In the genomic region with DNA sequence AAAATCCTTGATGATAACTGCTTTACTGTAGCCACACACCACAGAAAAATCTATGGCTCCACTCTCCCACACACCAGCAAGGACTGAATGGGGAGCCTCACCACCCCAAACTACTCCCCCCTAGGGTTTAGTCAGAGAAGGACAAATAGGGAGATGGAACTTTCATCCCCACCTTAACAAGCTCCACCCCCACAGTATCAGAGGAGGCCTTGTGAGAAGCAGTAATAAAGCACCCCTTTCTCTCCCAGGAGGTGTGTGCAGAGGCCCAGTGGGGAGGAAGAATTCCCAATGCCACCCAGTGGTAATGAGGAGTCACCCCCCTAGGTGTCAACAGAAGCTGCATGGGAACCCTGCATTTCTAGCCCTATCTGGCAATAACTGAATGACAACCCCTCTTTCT, we compare ENCODE assay signal across 17 cellular contexts.
DNase-seq lines count a peak whose midpoint lies in the region; ATAC-seq and TF ChIP-seq lines count a peak whose summit lies in the region.
"Had no signal": no experiment of that assay in that cellular context is flagged by ENCODE, and none has a peak within 500 bp of the region (broad histone marks: within the 10 kb centered on the region; RNA-seq: fewer than 3 reads in every experiment).

No MANE protein-coding gene starts in this region.

- DNase-seq in H7 (peak; percentile 20), thoracic aorta (ENCODE audit: low spot score) (no peak), left colon (no peak), globus pallidus (ENCODE audit: low spot score) (no peak)
- DNase-seq: ACHN; BE2C; C1 segment of cervical spinal cord; CD4-positive, CD25-positive, alpha-beta regulatory T cell; CD8-positive, alpha-beta memory T cell; COR-L47; DMS 273 treated with DMSO at 0.1 percent for 48 hours; GM23248; H9; KG1 had no signal

- H3K9me3 ChIP-seq in HEK293 (ENCODE audit: control insufficient read depth, insufficient read depth, low read depth, low read length) (no peaks in the 10 kb centered on the region), thoracic aorta (no peaks in the 10 kb centered on the region)
- H3K9me3 ChIP-seq: BE2C had no signal

- POLR2A ChIA-PET in HEK293 (lab: Yijun Ruan, JAX): no interaction called here

- intact Hi-C loops in left colon (cut with DNase I, micrococcal nuclease): no loop called here

- no peaks in the 10 kb centered on the region for H3K4me1 ChIP-seq in HEK293 (ENCODE audit: control insufficient read depth, insufficient read depth, low read length)
- H3K4me1 ChIP-seq in thoracic aorta (ENCODE audit: control insufficient read depth in 1 of 2, low read depth in 2 of 2): peaks cover 3 to 26% of the 10 kb centered on the region in 2 donors
- H3K4me1 ChIP-seq: BE2C had no signal

- CTCF ChIA-PET in HEK293 (lab: Yijun Ruan, JAX): interaction anchor here (1.0 to 2.1 kb wide), 6 partner anchors 8 to 216 kb away, joined by 3 to 14 read pairs (median 7); no protein-coding TSS in a partner anchor

- TF ChIP-seq CTCF in HEK293 (tag by site-specific recombination; IDR thresholded peaks at IDR 0.05): no peak
- TF ChIP-seq CTCF in thoracic aorta (IDR thresholded peaks at IDR 0.05): no peak

- H3K27ac ChIP-seq in HEK293 (ENCODE audit: extremely low read depth, low read depth, low read length) (no peak overlapping the region), thoracic aorta (peak overlapping the region; percentile 37 to 44)
- H3K27ac ChIP-seq: GM23248 had no signal

- H3K36me3 ChIP-seq in H7 (replicated peaks; ENCODE audit: control insufficient read depth, insufficient read depth, low read length): no peaks in the 10 kb centered on the region
- no peaks in the 10 kb centered on the region for H3K36me3 ChIP-seq in HEK293 (ENCODE audit: control insufficient read depth in 2 of 2, insufficient read depth in 1 of 2, low read length in 2 of 2)
- peaks cover 25% of the 10 kb centered on the region for H3K36me3 ChIP-seq in thoracic aorta
- H3K36me3 ChIP-seq: BE2C had no signal

- ATAC-seq in esophagus mucosa (peak; percentile 33), thoracic aorta (ENCODE audit: insufficient number of reproducible peaks, low FRiP score, low read depth) (no peak), left colon (no peak), HG02973 (IDR thresholded peaks at IDR 0.05; ENCODE audit: unreplicated experiment) (no peak)

- no peak overlapping the region for H3K4me3 ChIP-seq in H7 (ENCODE audit: insufficient read depth, low read depth, low read length)
- H3K4me3 ChIP-seq in HEK293 (ENCODE audit: low read depth, low read length): no peak overlapping the region
- no peak overlapping the region for H3K4me3 ChIP-seq in thoracic aorta
- H3K4me3 ChIP-seq: GM23248 had no signal

- no peaks in the 10 kb centered on the region for H3K27me3 ChIP-seq in H7 (ENCODE audit: control insufficient read depth, insufficient read depth, low read length)
- no peaks in the 10 kb centered on the region for H3K27me3 ChIP-seq in thoracic aorta (replicated peaks; ENCODE audit: insufficient read depth)
- H3K27me3 ChIP-seq: BE2C had no signal

TF ChIP-seq in HEK293, 187 proteins besides CTCF, POLR2A, EP300 and RAD21:
- TF ChIP-seq SCRT2 (tag by site-specific recombination; IDR thresholded peaks at IDR 0.05) (no peak), GLIS1 (tag by site-specific recombination; IDR thresholded peaks at IDR 0.05) (peak; percentile 64), ZNF292 (tag by site-specific recombination; IDR thresholded peaks at IDR 0.05; ENCODE audit: borderline replicate concordance, low read depth) (no peak), ZNF37A (tag by site-specific recombination; IDR thresholded peaks at IDR 0.05) (no peak), ZNF433 (tag by site-specific recombination; IDR thresholded peaks at IDR 0.05; ENCODE audit: low read depth) (no peak)
- TF ChIP-seq, protein P1, sequence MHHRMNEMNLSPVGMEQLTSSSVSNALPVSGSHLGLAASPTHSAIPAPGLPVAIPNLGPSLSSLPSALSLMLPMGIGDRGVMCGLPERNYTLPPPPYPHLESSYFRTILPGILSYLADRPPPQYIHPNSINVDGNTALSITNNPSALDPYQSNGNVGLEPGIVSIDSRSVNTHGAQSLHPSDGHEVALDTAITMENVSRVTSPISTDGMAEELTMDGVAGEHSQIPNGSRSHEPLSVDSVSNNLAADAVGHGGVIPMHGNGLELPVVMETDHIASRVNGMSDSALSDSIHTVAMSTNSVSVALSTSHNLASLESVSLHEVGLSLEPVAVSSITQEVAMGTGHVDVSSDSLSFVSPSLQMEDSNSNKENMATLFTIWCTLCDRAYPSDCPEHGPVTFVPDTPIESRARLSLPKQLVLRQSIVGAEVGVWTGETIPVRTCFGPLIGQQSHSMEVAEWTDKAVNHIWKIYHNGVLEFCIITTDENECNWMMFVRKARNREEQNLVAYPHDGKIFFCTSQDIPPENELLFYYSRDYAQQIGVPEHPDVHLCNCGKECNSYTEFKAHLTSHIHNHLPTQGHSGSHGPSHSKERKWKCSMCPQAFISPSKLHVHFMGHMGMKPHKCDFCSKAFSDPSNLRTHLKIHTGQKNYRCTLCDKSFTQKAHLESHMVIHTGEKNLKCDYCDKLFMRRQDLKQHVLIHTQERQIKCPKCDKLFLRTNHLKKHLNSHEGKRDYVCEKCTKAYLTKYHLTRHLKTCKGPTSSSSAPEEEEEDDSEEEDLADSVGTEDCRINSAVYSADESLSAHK (tag by site-specific recombination; IDR thresholded peaks at IDR 0.05): no peak
